In genomic region chr2:227238242-227239237, GRCh38 we compare ENCODE assay signal across 8 cellular contexts.
DNase-seq lines count a peak whose midpoint lies in the region; ATAC-seq and TF ChIP-seq lines count a peak whose summit lies in the region.

No MANE protein-coding gene starts in this region.

- H3K27me3 Mint-ChIP-seq in activated B cell treated with CpG ODN at 0.5 μM for 24 hours: no peaks in the 10 kb centered on the region
- peaks cover 23% of the 10 kb centered on the region for H3K27me3 Mint-ChIP-seq in central memory CD8-positive, alpha-beta T cell

- POLR2A ChIA-PET in activated B cell treated with CpG ODN at 0.5 μM for 24 hours (lab: Charles Lee): no interaction called here

- peak; percentile 95 for TF ChIP-seq CTCF in GM20000 (IDR thresholded peaks at IDR 0.05; ENCODE audit: extremely low read depth, missing control alignments)
- peak; percentile 99 for TF ChIP-seq CTCF in activated B cell treated with CpG ODN at 0.5 μM for 24 hours (IDR thresholded peaks at IDR 0.05)

- H3K4me1 Mint-ChIP-seq in activated B cell treated with CpG ODN at 0.5 μM for 24 hours: no peaks in the 10 kb centered on the region
- H3K4me1 Mint-ChIP-seq in central memory CD8-positive, alpha-beta T cell: no peaks in the 10 kb centered on the region

- no peak overlapping the region for H3K27ac Mint-ChIP-seq in activated B cell treated with CpG ODN at 0.5 μM for 24 hours
- no peak overlapping the region for H3K27ac Mint-ChIP-seq in central memory CD8-positive, alpha-beta T cell (ENCODE audit: low read depth)

- ATAC-seq in activated B cell treated with CpG ODN at 0.5 μM for 24 hours (ENCODE audit: low read depth) (peak; percentile 37), left lobe of liver (peak; percentile 89), HG03521 (IDR thresholded peaks at IDR 0.05; ENCODE audit: unreplicated experiment) (no peak)
- ATAC-seq in central memory CD8-positive, alpha-beta T cell (replicated peaks; ENCODE audit: extremely low read depth, poor library complexity, severe bottlenecking): no peak

- H3K4me3 Mint-ChIP-seq in activated B cell treated with CpG ODN at 0.5 μM for 24 hours: no peak overlapping the region
- no peak overlapping the region for H3K4me3 Mint-ChIP-seq in central memory CD8-positive, alpha-beta T cell

- H3K36me3 Mint-ChIP-seq in activated B cell treated with CpG ODN at 0.5 μM for 24 hours (ENCODE audit: low read depth): peaks cover 12% of the 10 kb centered on the region
- no peaks in the 10 kb centered on the region for H3K36me3 Mint-ChIP-seq in central memory CD8-positive, alpha-beta T cell (ENCODE audit: insufficient read depth)

- DNase-seq in COLO829 (ENCODE audit: low spot score) (peak; percentile 67), GM20000 (ENCODE audit: low spot score) (peak; percentile 50), MV-4-11 (lab: John Stamatoyannopoulos, UW) (peak; percentile 39), activated B cell treated with CpG ODN at 0.5 μM for 24 hours (peak; percentile 28), left lobe of liver (ENCODE audit: low spot score) (peak; percentile 73)
- DNase-seq in central memory CD8-positive, alpha-beta T cell (ENCODE audit: low spot score in 2 of 2): peak; percentile 19 to 31
- DNase-seq in stimulated activated CD4-positive, alpha-beta T cell treated with anti-CD3 and anti-CD28 coated beads, Interleukin-4, amount 100 ng/mL, for 48 hours (ENCODE audit: low read depth in 2 of 2): peak; percentile 49 to 58

- no peaks in the 10 kb centered on the region for H3K9me3 Mint-ChIP-seq in activated B cell treated with CpG ODN at 0.5 μM for 24 hours
- no peaks in the 10 kb centered on the region for H3K9me3 Mint-ChIP-seq in central memory CD8-positive, alpha-beta T cell

- CTCF ChIA-PET in activated B cell treated with CpG ODN at 0.5 μM for 24 hours (lab: Charles Lee): interaction anchor here (0.7 to 5.2 kb wide), 28 partner anchors 8 to 1573 kb away, joined by 3 to 129 read pairs (median 4); no protein-coding TSS in a partner anchor

- intact Hi-C loops in activated B cell treated with CpG ODN at 0.5 μM for 24 hours (cut with micrococcal nuclease): loop anchor here (1.0 to 10.0 kb wide), 5 partner anchors 74 to 1568 kb away; partner anchors contain the start of genes COL4A3 and COL4A4

Comparison
In these comparisons a context has a peak if more than half of its experiments do, and no peak if none do; other contexts are left out.
1. ATAC-seq: peak in activated B cell treated with CpG ODN at 0.5 μM for 24 hours (single experiment) and left lobe of liver (single experiment); none in central memory CD8-positive, alpha-beta T cell (single experiment) and HG03521 (single experiment).
2. Peak in every context shown above with its lines, with median percentiles within 50 percentile points of each other: DNase-seq.